In genomic region chr9:37978983-37979382, GRCh38 we compare ENCODE assay signal across 19 cellular contexts.
"Had no signal": no experiment of that assay in that cellular context is flagged by ENCODE, and none has a peak within 500 bp of the region (broad histone marks: within the 10 kb centered on the region; RNA-seq: fewer than 3 reads in every experiment).

No MANE protein-coding gene starts in this region.

- H3K27me3 Mint-ChIP-seq: type B pancreatic cell had no signal

- H3K27ac ChIP-seq: heart left ventricle, lower lobe of right lung, neural progenitor cell, pancreas had no signal

- H2AFZ ChIP-seq: neural progenitor cell had no signal

- DNase-seq: activated CD4-positive, alpha-beta memory T cell treated with anti-CD3 and anti-CD28 coated beads, Interleukin-2, amount 10 ng/mL, durations not matched to agents 7 days and 5 days; activated CD4-positive, alpha-beta T cell treated with anti-CD3 and anti-CD28 coated beads for 4 hours; activated effector memory CD4-positive, alpha-beta T cell treated with Interleukin-2 at 50 U/mL for 16 hours; activated T-cell treated with anti-CD3 and anti-CD28 coated beads, Interleukin-2, amount 50 U/mL, for 4 hours; amniotic stem cell; cerebellar nuclear complex; endodermal cell; immature natural killer cell; lower lobe of right lung; midbrain; stimulated activated CD4-positive, alpha-beta T cell treated with anti-CD3 and anti-CD28 coated beads, Interleukin-2, amount 100 ng/mL, for 48 hours; stimulated activated naive CD4-positive, alpha-beta T cell treated with Interleukin-2 at 50 U/mL for 16 hours; T-helper 17 cell had no signal

- H3K36me3 Mint-ChIP-seq: activated naive CD4-positive, alpha-beta T cell treated with anti-CD3 and anti-CD28 coated beads, Interleukin-2, amount 50 U/mL, for 72 hours; WTC11 had no signal

- H3K4me3 ChIP-seq: heart left ventricle, lower lobe of right lung, neural progenitor cell, pancreas had no signal

- H3K9ac ChIP-seq: neural progenitor cell had no signal

- H3K27me3 ChIP-seq: heart left ventricle, neural progenitor cell, pancreas had no signal

- H3K4me2 ChIP-seq: neural progenitor cell had no signal

- H3K36me3 ChIP-seq: neural progenitor cell had no signal

- H3K27ac Mint-ChIP-seq: activated CD4-positive, alpha-beta memory T cell treated with anti-CD3 and anti-CD28 coated beads, Interleukin-2, amount 10 ng/mL, durations not matched to agents 7 days and 5 days; activated naive CD4-positive, alpha-beta T cell treated with anti-CD3 and anti-CD28 coated beads, Interleukin-2, amount 50 U/mL, for 72 hours; endodermal cell; immature natural killer cell; neural progenitor cell; T-helper 17 cell; type B pancreatic cell; WTC11 had no signal

- H3K4me1 ChIP-seq: neural progenitor cell had no signal

- H3K9me3 Mint-ChIP-seq: activated CD4-positive, alpha-beta memory T cell treated with anti-CD3 and anti-CD28 coated beads, Interleukin-2, amount 10 ng/mL, durations not matched to agents 7 days and 5 days; activated naive CD4-positive, alpha-beta T cell treated with anti-CD3 and anti-CD28 coated beads, Interleukin-2, amount 50 U/mL, for 72 hours; activated T-cell treated with anti-CD3 and anti-CD28 coated beads, Interleukin-2, amount 50 U/mL, for 4 hours; endodermal cell; immature natural killer cell; neural progenitor cell; WTC11 had no signal

- ATAC-seq: activated naive CD4-positive, alpha-beta T cell treated with anti-CD3 and anti-CD28 coated beads, Interleukin-2, amount 50 U/mL, for 72 hours; activated T-cell treated with anti-CD3 and anti-CD28 coated beads, Interleukin-2, amount 50 U/mL, for 4 hours; heart left ventricle; lower lobe of right lung; pancreas; T-helper 17 cell; WTC11 had no signal

- H3K4me3 Mint-ChIP-seq: activated CD4-positive, alpha-beta memory T cell treated with anti-CD3 and anti-CD28 coated beads, Interleukin-2, amount 10 ng/mL, durations not matched to agents 7 days and 5 days; activated T-cell treated with anti-CD3 and anti-CD28 coated beads, Interleukin-2, amount 50 U/mL, for 4 hours; endodermal cell; immature natural killer cell; neural progenitor cell; T-helper 17 cell; type B pancreatic cell; WTC11 had no signal

- H3K9me3 ChIP-seq: heart left ventricle, lower lobe of right lung, pancreas had no signal

- H3K4me1 Mint-ChIP-seq: activated CD4-positive, alpha-beta memory T cell treated with anti-CD3 and anti-CD28 coated beads, Interleukin-2, amount 10 ng/mL, durations not matched to agents 7 days and 5 days; immature natural killer cell; WTC11 had no signal
